ENCODE assay signal across 17 cellular contexts in the genomic region with DNA sequence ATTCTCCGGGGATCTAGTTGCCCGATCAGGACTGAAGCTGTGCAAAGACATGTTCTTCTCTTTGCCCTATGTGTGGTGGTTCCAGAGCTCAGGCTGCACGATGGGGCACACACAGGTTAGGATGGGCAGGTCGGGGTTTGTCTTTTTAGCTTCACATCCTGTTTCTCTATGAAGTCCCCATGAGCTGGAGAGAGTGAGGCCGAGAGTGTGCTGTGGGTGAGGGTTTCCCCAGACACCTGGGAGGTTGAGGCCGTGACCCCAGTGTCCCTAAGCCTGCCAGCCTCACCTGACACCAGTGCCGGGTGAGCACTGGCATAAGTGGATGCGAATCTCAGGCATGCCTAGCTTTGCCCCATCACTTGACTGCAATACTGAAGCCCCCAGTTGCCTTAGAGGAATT. TPM values are rescaled to one million over a fixed set of nuclear protein-coding genes. Genes with fewer than 3 reads are reported as not detected.
DNase-seq lines count a peak whose midpoint lies in the region; ATAC-seq and TF ChIP-seq lines count a peak whose summit lies in the region.
"Had no signal": no experiment of that assay in that cellular context is flagged by ENCODE, and none has a peak within 500 bp of the region (broad histone marks: within the 10 kb centered on the region; RNA-seq: fewer than 3 reads in every experiment).

No MANE protein-coding gene starts in this region.

- no peaks in the 10 kb centered on the region for H3K9me3 Mint-ChIP-seq in T-helper 2 cell treated with Interferon-gamma antibody and Interleukin-4, amounts not matched to agents 5 μg/mL and 100 μg/mL, for 36 hours
- H3K9me3 Mint-ChIP-seq: activated T-helper 1 cell treated with anti-CD3 and anti-CD28 coated beads, Interleukin-12 subunit alpha, Interleukin-12 subunit beta, Interleukin-2, Interleukin-4 antibody, amounts not matched to agents 30 ng/mL and 10 ng/mL and 1 ng/mL, durations not matched to agents 14 hours and 24 hours and 36 hours had no signal

- H3K4me1 Mint-ChIP-seq in T-helper 2 cell treated with Interferon-gamma antibody and Interleukin-4, amounts not matched to agents 5 μg/mL and 100 μg/mL, for 36 hours (ENCODE audit: low read depth) = peaks cover 6% of the 10 kb centered on the region
- H3K4me1 Mint-ChIP-seq: activated CD4-positive, alpha-beta T cell treated with anti-CD3 and anti-CD28 coated beads, Interleukin-2, amount 10 ng/mL, durations not matched to agents 7 days and 5 days had no signal

- H3K36me3 Mint-ChIP-seq in T-helper 2 cell treated with Interferon-gamma antibody and Interleukin-4, amounts not matched to agents 5 μg/mL and 100 μg/mL, for 36 hours (ENCODE audit: low read depth) = no peaks in the 10 kb centered on the region

- H3K27me3 Mint-ChIP-seq in T-helper 2 cell treated with Interferon-gamma antibody and Interleukin-4, amounts not matched to agents 5 μg/mL and 100 μg/mL, for 36 hours (ENCODE audit: low read depth) = peaks cover 5% of the 10 kb centered on the region

- ATAC-seq in GM18517 (IDR thresholded peaks at IDR 0.05; ENCODE audit: unreplicated experiment) (peak; percentile 64), HG02840 (IDR thresholded peaks at IDR 0.05; ENCODE audit: low FRiP score, unreplicated experiment) (peak; percentile 56), HG03520 (IDR thresholded peaks at IDR 0.05; ENCODE audit: unreplicated experiment) (peak; percentile 78)

- DNase-seq in GM20000 (ENCODE audit: low spot score) (peak; percentile 42), COLO668 (lab: John Stamatoyannopoulos, UW; ENCODE audit: unreplicated experiment) (no peak), cardiac septum (ENCODE audit: low spot score) (no peak), hepatic stellate cell (ENCODE audit: low spot score) (no peak)
- DNase-seq in T-helper 2 cell treated with Interferon-gamma antibody and Interleukin-4, amounts not matched to agents 5 μg/mL and 100 μg/mL, for 36 hours (ENCODE audit: low spot score) = no peak
- DNase-seq: activated CD4-positive, alpha-beta T cell treated with anti-CD3 and anti-CD28 coated beads, Interleukin-2, amount 10 ng/mL, durations not matched to agents 7 days and 5 days; aorta; BE2C; KG1; NCI-H1694 treated with DMSO at 0.1 percent for 48 hours; NCI-H69; T-helper 2 cell had no signal

- intact Hi-C loops in cardiac septum (cut with DNase I) = no loop called here

- TF ChIP-seq CTCF in GM20000 (IDR thresholded peaks at IDR 0.05; ENCODE audit: extremely low read depth, missing control alignments) = no peak

- no peak overlapping the region for H3K27ac Mint-ChIP-seq in T-helper 2 cell treated with Interferon-gamma antibody and Interleukin-4, amounts not matched to agents 5 μg/mL and 100 μg/mL, for 36 hours
- H3K27ac Mint-ChIP-seq: activated CD4-positive, alpha-beta T cell treated with anti-CD3 and anti-CD28 coated beads, Interleukin-2, amount 10 ng/mL, durations not matched to agents 7 days and 5 days; activated T-helper 1 cell treated with anti-CD3 and anti-CD28 coated beads, Interleukin-12 subunit alpha, Interleukin-12 subunit beta, Interleukin-2, Interleukin-4 antibody, amounts not matched to agents 30 ng/mL and 10 ng/mL and 1 ng/mL, durations not matched to agents 14 hours and 24 hours and 36 hours had no signal

- no peak overlapping the region for H3K4me3 Mint-ChIP-seq in T-helper 2 cell treated with Interferon-gamma antibody and Interleukin-4, amounts not matched to agents 5 μg/mL and 100 μg/mL, for 36 hours
- H3K4me3 Mint-ChIP-seq: activated CD4-positive, alpha-beta T cell treated with anti-CD3 and anti-CD28 coated beads, Interleukin-2, amount 10 ng/mL, durations not matched to agents 7 days and 5 days; activated T-helper 1 cell treated with anti-CD3 and anti-CD28 coated beads, Interleukin-12 subunit alpha, Interleukin-12 subunit beta, Interleukin-2, Interleukin-4 antibody, amounts not matched to agents 30 ng/mL and 10 ng/mL and 1 ng/mL, durations not matched to agents 14 hours and 24 hours and 36 hours had no signal

RNA-seq across cellular contexts. Expression of gene IGF1, which starts 32.9 kb away (rescaled TPM):
- total RNA-seq in cardiac septum = 20.1 TPM
- total RNA-seq: RPMI7951 had no signal
